Comparison of ENCODE assay signal across 9 cellular contexts in genomic region chr11:119368121-119369034, GRCh38. TPM values are rescaled to one million over a fixed set of nuclear protein-coding genes. Genes with fewer than 3 reads are reported as not detected.
DNase-seq lines count a peak whose midpoint lies in the region; TF ChIP-seq lines count a peak whose summit lies in the region.
"Had no signal": no experiment of that assay in that cellular context is flagged by ENCODE, and none has a peak within 500 bp of the region (broad histone marks: within the 10 kb centered on the region; RNA-seq: fewer than 3 reads in every experiment).

No MANE protein-coding gene starts in this region.

- TF ChIP-seq CTCF in fibroblast of the aortic adventitia (IDR thresholded peaks at IDR 0.05; ENCODE audit: insufficient read depth, low read length) (no peak), coronary artery (IDR thresholded peaks at IDR 0.05) (no peak)

- peak; percentile 68 for DNase-seq in DMS53 treated with DMSO at 0.1 percent for 48 hours (lab: John Stamatoyannopoulos, UW; ENCODE audit: unreplicated experiment)
- DNase-seq in NCI-H82 (lab: John Stamatoyannopoulos, UW) = peak; percentile 94
- DNase-seq in fibroblast of the aortic adventitia (ENCODE audit: low read depth) = peak; percentile 71
- peak; percentile 66 for DNase-seq in pons (ENCODE audit: low spot score)
- no peak for DNase-seq in islet precursor cell
- DNase-seq in T-helper 2 cell = no peak
- no peak for DNase-seq in germinal center (ENCODE audit: low spot score)
- no peak for DNase-seq in coronary artery (ENCODE audit: low spot score)
- DNase-seq: activated CD4-positive, alpha-beta T cell treated with anti-CD3 and anti-CD28 coated beads, Interleukin-2, amount 50 U/mL, for 48 hours had no signal

- H3K4me3 ChIP-seq in fibroblast of the aortic adventitia (ENCODE audit: low read depth, low read length) (no peak overlapping the region), coronary artery (no peak overlapping the region)

- H3K27ac ChIP-seq in coronary artery = peak overlapping the region in 1 of 2 donors; percentile 10

RNA-seq across cellular contexts. Expression of gene USP2, which starts 13.1 kb away (rescaled TPM):
- total RNA-seq in fibroblast of the aortic adventitia (ENCODE audit: low replicate concordance) = 0.36 TPM in 1 of 2 replicates, not detected in the other

RNA-seq across cellular contexts. Expression of gene MFRP, which starts 21.9 kb away (rescaled TPM):
- total RNA-seq in fibroblast of the aortic adventitia (ENCODE audit: low replicate concordance) = 0.08 TPM in 1 of 2 replicates, not detected in the other

RNA-seq across cellular contexts. Expression of gene C1QTNF5, which starts 27.7 kb away (rescaled TPM):
- 5.3 and 90.8 TPM in 2 replicates for total RNA-seq in fibroblast of the aortic adventitia (ENCODE audit: low replicate concordance)

RNA-seq across cellular contexts. Expression of gene RNF26, which starts 34.1 kb away (rescaled TPM):
- 4.7 and 7.1 TPM in 2 replicates for total RNA-seq in fibroblast of the aortic adventitia (ENCODE audit: low replicate concordance)

RNA-seq across cellular contexts. Expression of gene MCAM, which starts 51.4 kb away (rescaled TPM):
- total RNA-seq in fibroblast of the aortic adventitia (ENCODE audit: low replicate concordance) = 2.2 and 52.1 TPM in 2 replicates

Comparison
In these comparisons a context has a peak if more than half of its experiments do, and no peak if none do; other contexts are left out.
1. DNase-seq: peak in DMS53 treated with DMSO at 0.1 percent for 48 hours (single experiment), NCI-H82 (single experiment), fibroblast of the aortic adventitia (single experiment) and pons (single experiment); none in islet precursor cell (single experiment), T-helper 2 cell (0 of 5), germinal center (single experiment) and coronary artery (single experiment).